21 cellular contexts compared by ENCODE assay signal in genomic region chr17:2380225-2380922, GRCh38. TPM values are rescaled to one million over a fixed set of nuclear protein-coding genes. Genes with fewer than 3 reads are reported as not detected.
DNase-seq lines count a peak whose midpoint lies in the region; TF ChIP-seq lines count a peak whose summit lies in the region.
"Had no signal": no experiment of that assay in that cellular context is flagged by ENCODE, and none has a peak within 500 bp of the region (broad histone marks: within the 10 kb centered on the region; RNA-seq: fewer than 3 reads in every experiment).

No MANE protein-coding gene starts in this region.

- H3K4me1 ChIP-seq in A673 (ENCODE audit: insufficient read depth, low read length, poor library complexity, severe bottlenecking) = no peaks in the 10 kb centered on the region
- H3K4me1 ChIP-seq in adipocyte (ENCODE audit: control insufficient read depth, insufficient read depth, low read length) = peaks cover 25% of the 10 kb centered on the region
- peaks cover 12% of the 10 kb centered on the region for H3K4me1 ChIP-seq in mesenchymal stem cell (ENCODE audit: control insufficient read depth, insufficient read depth, low read depth, low read length)

- H3K79me1 ChIP-seq in mesenchymal stem cell (replicated peaks; ENCODE audit: low read length, poor library complexity, severe bottlenecking) = peaks cover 1% of the 10 kb centered on the region

- BruUV-seq in A673 (replicated peaks; lab: Mats Ljungman, UMichigan) = TSS peak; percentile 57

- H3K9ac ChIP-seq in adipocyte (ENCODE audit: low read length) (peak overlapping the region; percentile 47), mesenchymal stem cell (ENCODE audit: low read length) (peak overlapping the region; percentile 48)
- H3K9ac ChIP-seq: KMS-11, parathyroid adenoma had no signal

- no peak for TF ChIP-seq CTCF in A673 (conservative IDR thresholded peaks at IDR 0.05; ENCODE audit: low read depth, low read length)

- no peak overlapping the region for H3K14ac ChIP-seq in mesenchymal stem cell (ENCODE audit: low read length in 2 of 2)

- no peak overlapping the region for H2BK5ac ChIP-seq in mesenchymal stem cell (ENCODE audit: low read depth, low read length, poor library complexity, severe bottlenecking)

- no peak overlapping the region for H2AK5ac ChIP-seq in mesenchymal stem cell (ENCODE audit: low read length, severe bottlenecking)

- H3K9me3 ChIP-seq in A673 (ENCODE audit: low read depth, low read length, poor library complexity, severe bottlenecking) (no peaks in the 10 kb centered on the region), adipocyte (ENCODE audit: control insufficient read depth, low read length) (no peaks in the 10 kb centered on the region), mesenchymal stem cell (ENCODE audit: control insufficient read depth, low read length) (no peaks in the 10 kb centered on the region)
- H3K9me3 ChIP-seq: gastrocnemius medialis, HAP-1, left lung, testis had no signal

- H3K4me3 ChIP-seq in A673 (ENCODE audit: low read depth, low read length, poor library complexity, severe bottlenecking) = no peak overlapping the region
- H3K4me3 ChIP-seq in adipocyte (ENCODE audit: low read length) = no peak overlapping the region
- H3K4me3 ChIP-seq in mesenchymal stem cell (ENCODE audit: insufficient read depth in 1 of 2, low read depth in 1 of 2, low read length in 2 of 2) = no peak overlapping the region
- H3K4me3 ChIP-seq: gastrocnemius medialis, HAP-1, left lung, testis had no signal

- H2BK15ac ChIP-seq in mesenchymal stem cell (ENCODE audit: low read depth, poor library complexity, severe bottlenecking) = no peak overlapping the region

- no peak overlapping the region for H3K18ac ChIP-seq in mesenchymal stem cell (ENCODE audit: low read depth in 1 of 2, low read length in 2 of 2)

- no peak overlapping the region for H3K4me2 ChIP-seq in mesenchymal stem cell (ENCODE audit: low read length, poor library complexity, severe bottlenecking)
- H3K4me2 ChIP-seq: KMS-11 had no signal

- 90% methylated on average over 16 of the region's 16 CpGs for WGBS in mesenchymal stem cell

- H3K36me3 ChIP-seq in A673 (ENCODE audit: insufficient read depth, low read length, poor library complexity, severe bottlenecking) = peaks cover 30% of the 10 kb centered on the region
- peaks cover 25% of the 10 kb centered on the region for H3K36me3 ChIP-seq in adipocyte (ENCODE audit: control insufficient read depth, insufficient read depth, low read length, severe bottlenecking)
- peaks cover 64 to 77% of the 10 kb centered on the region in 2 experiments for H3K36me3 ChIP-seq in mesenchymal stem cell (ENCODE audit: control insufficient read depth in 1 of 2, insufficient read depth in 2 of 2, low read depth in 1 of 2, low read length in 2 of 2)

- H4K91ac ChIP-seq in mesenchymal stem cell (ENCODE audit: low read length) = no peak overlapping the region

- H3K4ac ChIP-seq in mesenchymal stem cell (ENCODE audit: low read depth in 1 of 2, low read length in 2 of 2) = no peak overlapping the region

- POLR2A ChIA-PET in A673 (lab: Charles Lee; ENCODE audit: low non-redundant PET) = no interaction called here

- DNase-seq in A673 (ENCODE audit: low spot score) (no peak), EH (ENCODE audit: low read depth) (peak; percentile 72), adipocyte (ENCODE audit: low read depth) (no peak), mesenchymal stem cell (no peak), middle frontal gyrus (ENCODE audit: extremely low spot score, low spot score) (no peak), iPS-NIHi7 (ENCODE audit: extremely low spot score) (no peak), NCI-H510A (lab: John Stamatoyannopoulos, UW) (no peak)
- DNase-seq in activated CD4-positive, CD25-positive, alpha-beta regulatory T cell treated with anti-CD3 and anti-CD28 coated beads, Interleukin-2, amount 50 U/mL, for 72 hours = no peak
- DNase-seq: activated gamma-delta T cell; AML-193; anterior cingulate cortex; gastrocnemius medialis; NCI-H1048; NCI-H748 treated with DMSO at 0.1 percent for 48 hours; stimulated activated CD4-positive, alpha-beta T cell treated with anti-CD3 and anti-CD28 coated beads, Interleukin-4, amount 100 ng/mL, for 4 hours; stimulated activated CD8-positive, alpha-beta memory T cell treated with anti-CD3 and anti-CD28 coated beads, Interleukin-4, amount 100 ng/mL, for 48 hours; testis had no signal

- H2BK120ac ChIP-seq in mesenchymal stem cell (ENCODE audit: low read depth, low read length) = no peak overlapping the region

- H3K27ac ChIP-seq in A673 (ENCODE audit: low read depth, low read length, poor library complexity, severe bottlenecking) (no peak overlapping the region), mesenchymal stem cell (ENCODE audit: low read length, poor library complexity, severe bottlenecking) (no peak overlapping the region)
- H3K27ac ChIP-seq: gastrocnemius medialis, KMS-11, left lung, parathyroid adenoma, testis had no signal

- intact Hi-C loops in A673 (cut with micrococcal nuclease; ENCODE audit: unreplicated experiment) = loop anchor here (10.0 kb wide), 1 partner anchor 304 kb away; no protein-coding TSS in a partner anchor

- CTCF ChIA-PET in A673 (lab: Charles Lee) = interaction anchor here (3.5 kb wide), 1 partner anchor 36 kb away, joined by 79 read pairs; no protein-coding TSS in a partner anchor

- no peak overlapping the region for H4K8ac ChIP-seq in mesenchymal stem cell (ENCODE audit: low read length)

- H3K27me3 ChIP-seq in A673 (replicated peaks; ENCODE audit: insufficient read depth, low read depth, low read length, poor library complexity) = no peaks in the 10 kb centered on the region
- no peaks in the 10 kb centered on the region for H3K27me3 ChIP-seq in adipocyte (replicated peaks; ENCODE audit: control insufficient read depth, insufficient read depth, low read length)
- no peaks in the 10 kb centered on the region for H3K27me3 ChIP-seq in mesenchymal stem cell (ENCODE audit: control insufficient read depth in 1 of 2, insufficient read depth in 1 of 2, low read length in 2 of 2)
- H3K27me3 ChIP-seq: gastrocnemius medialis, left lung, testis had no signal

- no peak overlapping the region for H3K23ac ChIP-seq in mesenchymal stem cell (ENCODE audit: low read length in 2 of 2)

- no peak overlapping the region for H2BK12ac ChIP-seq in mesenchymal stem cell (ENCODE audit: low read length in 2 of 2)

- no peak overlapping the region for H2AFZ ChIP-seq in mesenchymal stem cell (ENCODE audit: low read depth, low read length)
- H2AFZ ChIP-seq: parathyroid adenoma had no signal

RNA-seq across cellular contexts. Expression of gene MNT, which starts 20.5 kb away (rescaled TPM):
- 32.1 and 33.4 TPM in 2 replicates for total RNA-seq in A673 (2021)
- polyA plus RNA-seq in mesenchymal stem cell (2013, experiment 1 of 2) = 21.1 TPM
- 19.7 TPM for polyA plus RNA-seq in mesenchymal stem cell (2013, experiment 2 of 2)

RNA-seq across cellular contexts. Expression of gene SGSM2, which starts 43.1 kb away (rescaled TPM):
- total RNA-seq in A673 (2021) = 81.2 and 95.0 TPM in 2 replicates
- polyA plus RNA-seq in mesenchymal stem cell (2013, experiment 1 of 2) = 39.7 TPM
- polyA plus RNA-seq in mesenchymal stem cell (2013, experiment 2 of 2) = 36.3 TPM

RNA-seq across cellular contexts. Expression of gene TSR1, which starts 44.1 kb away (rescaled TPM):
- total RNA-seq in A673 (2021) = 78.9 and 91.0 TPM in 2 replicates
- 13.3 TPM for polyA plus RNA-seq in mesenchymal stem cell (2013, experiment 1 of 2)
- polyA plus RNA-seq in mesenchymal stem cell (2013, experiment 2 of 2) = 12.6 TPM
